In genomic region chr17:38509772-38510423, GRCh38 we compare ENCODE assay signal across 1 cellular context.
A peak's percentile ranks its signal among the peaks of the same experiment; 100 is the strongest.
TF ChIP-seq lines count a peak whose summit lies in the region.

No MANE protein-coding gene starts in this region.

TF ChIP-seq in HepG2, 621 proteins besides CTCF, POLR2A, EP300 and RAD21 (continued from another document and continues in another):
- peak; percentile 52; the same call in 1 of the 2 replicates for TF ChIP-seq ZGPAT (CRISPR knock-in tag; IDR thresholded peaks at IDR 0.05)
- TF ChIP-seq ZFAT (CRISPR knock-in tag; conservative IDR thresholded peaks at IDR 0.05) = no peak; the same call in 1 of the 2 replicates
- no peak for TF ChIP-seq MBD4 (IDR thresholded peaks at IDR 0.05; ENCODE audit: borderline replicate concordance, low read length)
- TF ChIP-seq POLR2AphosphoS2 (IDR thresholded peaks at IDR 0.05; ENCODE audit: low read depth, low read length) = no peak
- TF ChIP-seq ZNF883 (CRISPR knock-in tag; IDR thresholded peaks at IDR 0.05; ENCODE audit: not compliant biosample characterization) = peak; percentile 67
- TF ChIP-seq ZNF138 (CRISPR knock-in tag; IDR thresholded peaks at IDR 0.05; ENCODE audit: low read depth) = no peak
- TF ChIP-seq PHF5A (CRISPR knock-in tag; IDR thresholded peaks at IDR 0.05; ENCODE audit: low read depth, unreplicated experiment) = no peak
- TF ChIP-seq MAX (IDR thresholded peaks at IDR 0.05) = peak; percentile 75
- peak; percentile 69 for TF ChIP-seq ZNF687 (CRISPR knock-in tag; IDR thresholded peaks at IDR 0.05)
- peak; percentile 88 for TF ChIP-seq MTERF4 (CRISPR knock-in tag; IDR thresholded peaks at IDR 0.05)
- 0 out of 2 replicates have a peak, but pooled peaks have one; percentile 41 for TF ChIP-seq ZNF446 (CRISPR knock-in tag; IDR thresholded peaks at IDR 0.05)
- TF ChIP-seq GLI4 (CRISPR knock-in tag; IDR thresholded peaks at IDR 0.05; ENCODE audit: borderline replicate concordance) = 0 out of 2 replicates have a peak, but pooled peaks have one; percentile 65
- peak; percentile 65; the same call in 1 of the 2 replicates for TF ChIP-seq ZNF841 (CRISPR knock-in tag; IDR thresholded peaks at IDR 0.05; ENCODE audit: borderline replicate concordance)
- no peak for TF ChIP-seq RBM39 (IDR thresholded peaks at IDR 0.05; ENCODE audit: low read depth, low read length, poor library complexity, severe bottlenecking)
- TF ChIP-seq ZIK1 (CRISPR knock-in tag; IDR thresholded peaks at IDR 0.05; ENCODE audit: borderline replicate concordance, low read depth) = 0 out of 2 replicates have a peak, but pooled peaks have one; percentile 11
- no peak for TF ChIP-seq MYNN (CRISPR knock-in tag; IDR thresholded peaks at IDR 0.05; ENCODE audit: low read depth)
- no peak for TF ChIP-seq SALL2 (CRISPR knock-in tag; IDR thresholded peaks at IDR 0.05)
- no peak for TF ChIP-seq CEBPB (IDR thresholded peaks at IDR 0.05; ENCODE audit: borderline replicate concordance, low read depth, low read length)
- TF ChIP-seq HES4 (CRISPR knock-in tag; IDR thresholded peaks at IDR 0.05; ENCODE audit: borderline replicate concordance) = peak; percentile 81; the same call in 1 of the 2 replicates
- TF ChIP-seq ZNF18 (CRISPR knock-in tag; IDR thresholded peaks at IDR 0.05; ENCODE audit: insufficient replicate concordance) = peak; percentile 49
- TF ChIP-seq ZNF589 (CRISPR knock-in tag; conservative IDR thresholded peaks at IDR 0.05) = peak; percentile 75
- 0 out of 2 replicates have a peak, but pooled peaks have one; percentile 6 for TF ChIP-seq ZMYM4 (CRISPR knock-in tag; IDR thresholded peaks at IDR 0.05)
- no peak for TF ChIP-seq EHMT2 (IDR thresholded peaks at IDR 0.05; ENCODE audit: borderline replicate concordance, low read depth, low read length)
- TF ChIP-seq ZXDC (CRISPR knock-in tag; IDR thresholded peaks at IDR 0.05) = 0 out of 2 replicates have a peak, but pooled peaks have one; percentile 11
- TF ChIP-seq REL (CRISPR knock-in tag; conservative IDR thresholded peaks at IDR 0.05) = 0 out of 2 replicates have a peak, but pooled peaks have one; percentile 25
- TF ChIP-seq ATRX (CRISPR knock-in tag; IDR thresholded peaks at IDR 0.05; ENCODE audit: borderline replicate concordance) = no peak
- no peak for TF ChIP-seq ZNF296 (CRISPR knock-in tag; conservative IDR thresholded peaks at IDR 0.05)
- 0 out of 2 replicates have a peak, but pooled peaks have one; percentile 4 for TF ChIP-seq TMF1 (CRISPR knock-in tag; IDR thresholded peaks at IDR 0.05; ENCODE audit: low read depth)
- TF ChIP-seq PRMT3 (CRISPR knock-in tag; IDR thresholded peaks at IDR 0.05; ENCODE audit: borderline replicate concordance, low read depth) = peak; percentile 71; the same call in 1 of the 2 replicates
- TF ChIP-seq TSC22D2 (CRISPR knock-in tag; IDR thresholded peaks at IDR 0.05; ENCODE audit: borderline replicate concordance) = no peak
- TF ChIP-seq ZNF546 (CRISPR knock-in tag; conservative IDR thresholded peaks at IDR 0.05) = peak; percentile 73; the same call in 1 of the 2 replicates
- peak; percentile 84; the same call in 1 of the 2 replicates for TF ChIP-seq HOXA9 (CRISPR knock-in tag; IDR thresholded peaks at IDR 0.05; ENCODE audit: borderline replicate concordance)
- peak; percentile 43; the same call in 1 of the 2 replicates for TF ChIP-seq ZBTB14 (CRISPR knock-in tag; IDR thresholded peaks at IDR 0.05)
- peak; percentile 29; the same call in 1 of the 2 replicates for TF ChIP-seq ZNF562 (CRISPR knock-in tag; IDR thresholded peaks at IDR 0.05; ENCODE audit: borderline replicate concordance)
- 0 out of 2 replicates have a peak, but pooled peaks have one; percentile 15 for TF ChIP-seq ZNF766 (CRISPR knock-in tag; IDR thresholded peaks at IDR 0.05; ENCODE audit: borderline replicate concordance)
- TF ChIP-seq ZBTB34 (CRISPR knock-in tag; IDR thresholded peaks at IDR 0.05) = no peak; the same call in 1 of the 2 replicates
- TF ChIP-seq BCL3 (CRISPR knock-in tag; IDR thresholded peaks at IDR 0.05) = peak; percentile 70; the same call in 1 of the 2 replicates
- peak; percentile 31; the same call in 1 of the 2 replicates for TF ChIP-seq ZNF891 (CRISPR knock-in tag; IDR thresholded peaks at IDR 0.05)
- TF ChIP-seq KLF11 (CRISPR knock-in tag; IDR thresholded peaks at IDR 0.05) = no peak
- peak; percentile 49; the same call in 1 of the 2 replicates for TF ChIP-seq MXD1 (CRISPR knock-in tag; IDR thresholded peaks at IDR 0.05)
- TF ChIP-seq BATF2 (CRISPR knock-in tag; IDR thresholded peaks at IDR 0.05) = 0 out of 2 replicates have a peak, but pooled peaks have one; percentile 66
- peak; percentile 27; the same call in 1 of the 2 replicates for TF ChIP-seq KDM2A (CRISPR knock-in tag; IDR thresholded peaks at IDR 0.05; ENCODE audit: borderline replicate concordance, low read depth)
- 0 out of 2 replicates have a peak, but pooled peaks have one; percentile 30 for TF ChIP-seq ZNF780A (CRISPR knock-in tag; IDR thresholded peaks at IDR 0.05)
- TF ChIP-seq RXRB (CRISPR knock-in tag; IDR thresholded peaks at IDR 0.05; ENCODE audit: borderline replicate concordance) = no peak
- TF ChIP-seq FOSL2 (CRISPR knock-in tag; IDR thresholded peaks at IDR 0.05) = 0 out of 2 replicates have a peak, but pooled peaks have one; percentile 2
- peak; percentile 27; the same call in 1 of the 2 replicates for TF ChIP-seq MXD3 (CRISPR knock-in tag; IDR thresholded peaks at IDR 0.05)
